14 cellular contexts compared by ENCODE assay signal in genomic region chr14:31942216-31942841, GRCh38.
A peak's percentile ranks its signal among the peaks of the same experiment; 100 is the strongest.
DNase-seq lines count a peak whose midpoint lies in the region; ATAC-seq, FAIRE-seq and TF ChIP-seq lines count a peak whose summit lies in the region.
"Had no signal": no experiment of that assay in that cellular context is flagged by ENCODE, and none has a peak within 500 bp of the region (broad histone marks: within the 10 kb centered on the region; RNA-seq: fewer than 3 reads in every experiment).

No MANE protein-coding gene starts in this region.

- H3K4me1 ChIP-seq in A549 (peaks cover 81% of the 10 kb centered on the region), H1 (replicated peaks in 1 of 4; ENCODE audit: control insufficient read depth in 3 of 4, insufficient read depth in 4 of 4, low read length in 3 of 4) (no peaks in the 10 kb centered on the region; a peak in 1 of 7 replicates)
- H3K4me1 ChIP-seq in CD4-positive, CD25-positive, alpha-beta regulatory T cell (ENCODE audit: control insufficient read depth, insufficient read depth, low read length, poor library complexity, severe bottlenecking), result peaks cover 40% of the 10 kb centered on the region

- no peaks in the 10 kb centered on the region for H4K20me1 ChIP-seq in H1 (replicated peaks in 1 of 2; ENCODE audit: control insufficient read depth in 1 of 2, insufficient read depth in 2 of 2, low read length in 2 of 2)

- DNase-seq in A549 (ENCODE audit: low read depth in 1 of 2, low spot score in 1 of 2) (no peak), H1 (ENCODE audit: low read depth in 1 of 2, low spot score in 2 of 2) (no peak), progenitor cell of endocrine pancreas (ENCODE audit: low spot score, unreplicated experiment) (no peak), DMS79 treated with DMSO at 0.1 percent for 48 hours (lab: John Stamatoyannopoulos, UW) (no peak), GM20000 (ENCODE audit: low spot score) (no peak)
- DNase-seq in CD4-positive, CD25-positive, alpha-beta regulatory T cell, result no peak
- DNase-seq in effector CD4-positive, alpha-beta T cell, result no peak
- DNase-seq: DMS79, EL, GF-D8, H9 had no signal

- peak overlapping the region; percentile 89 to 93 for H3K27ac ChIP-seq in A549
- no peak overlapping the region for H3K27ac ChIP-seq in CD4-positive, CD25-positive, alpha-beta regulatory T cell (ENCODE audit: insufficient read depth, low read length, poor library complexity, severe bottlenecking)
- no peak overlapping the region for H3K27ac ChIP-seq in H1 (ENCODE audit: low read depth, low read length)
- H3K27ac ChIP-seq: KMS-11 had no signal

- H3K27me3 Mint-ChIP-seq in CD4-positive, CD25-positive, alpha-beta regulatory T cell, result no peaks in the 10 kb centered on the region
- H3K27me3 Mint-ChIP-seq in progenitor cell of endocrine pancreas, result peaks cover 7% of the 10 kb centered on the region

- H4K91ac ChIP-seq in H1 (replicated peaks; ENCODE audit: insufficient read length, low read length), result no peak overlapping the region

- no peak for TF ChIP-seq RAD21 in A549 (conservative IDR thresholded peaks at IDR 0.05 in 1 of 2, IDR thresholded peaks at IDR 0.05 in 1 of 2)
- no peak for TF ChIP-seq RAD21 in H1 (IDR thresholded peaks at IDR 0.05 in 1 of 2, conservative IDR thresholded peaks at IDR 0.05 in 1 of 2; ENCODE audit: low read depth in 2 of 2, low read length in 2 of 2)

- H2AFZ ChIP-seq in H1 (ENCODE audit: low read length), result 0 out of 2 replicates have a peak overlapping the region, but pooled peaks have one; percentile 46

- H4K5ac ChIP-seq in H1 (ENCODE audit: insufficient read length, low read depth, low read length), result no peak overlapping the region

- H2AK5ac ChIP-seq in H1 (ENCODE audit: low read depth, low read length), result no peak overlapping the region

- H3K4me2 ChIP-seq in A549 (no peak overlapping the region), H1 (ENCODE audit: insufficient read depth in 1 of 2, low read depth in 2 of 2, low read length in 2 of 2) (no peak overlapping the region)
- H3K4me2 ChIP-seq: KMS-11 had no signal

- no peaks in the 10 kb centered on the region for H3K79me1 ChIP-seq in H1 (ENCODE audit: low read depth, low read length)

- POLR2A ChIA-PET in A549 (lab: Yijun Ruan, JAX) (interaction anchor here (0.6 to 1.6 kb wide), 2 partner anchors 11 to 134 kb away, joined by 6 to 7 read pairs; no protein-coding TSS in a partner anchor), H1 (lab: Charles Lee; ENCODE audit: partially characterized antibody) (interaction anchor here (1.7 kb wide), 1 partner anchor 134 kb away, joined by 3 read pairs; the partner anchor contains the start of gene ARHGAP5)

- TF ChIP-seq EP300 in A549 (IDR thresholded peaks at IDR 0.05) (no peak), H1 (IDR thresholded peaks at IDR 0.05; ENCODE audit: borderline replicate concordance in 1 of 2, low read depth in 2 of 2, low read length in 2 of 2) (no peak)

- H3K14ac ChIP-seq in H1 (ENCODE audit: insufficient read length), result no peak overlapping the region

- no peak overlapping the region for H3K18ac ChIP-seq in H1 (ENCODE audit: extremely low read depth, low read length)

- H2BK5ac ChIP-seq in H1 (ENCODE audit: low read depth, low read length), result no peak overlapping the region

- H3K27ac Mint-ChIP-seq in CD4-positive, CD25-positive, alpha-beta regulatory T cell, result peak overlapping the region in 2 of 3 donors; percentile 60 to 95
- H3K27ac Mint-ChIP-seq in progenitor cell of endocrine pancreas, result peak overlapping the region; percentile 73
- H3K27ac Mint-ChIP-seq: CD14-positive monocyte, H9 had no signal

- CTCF ChIA-PET in A549 (lab: Yijun Ruan, JAX) (interaction anchor here (1.0 to 1.8 kb wide), 2 partner anchors 132 to 313 kb away, joined by 4 read pairs; no protein-coding TSS in a partner anchor), H1 (lab: Charles Lee; ENCODE audit: partially characterized antibody) (interaction anchor here (1.1 to 2.1 kb wide), 3 partner anchors 9 to 20 kb away, joined by 3 to 8 read pairs (median 4); no protein-coding TSS in a partner anchor)

- TF ChIP-seq POLR2A in A549 (IDR thresholded peaks at IDR 0.05; ENCODE audit: low read length), result no peak
- TF ChIP-seq POLR2A in H1 (IDR thresholded peaks at IDR 0.05; ENCODE audit: control extremely low read depth in 1 of 2, low read depth in 2 of 2, low read length in 2 of 2), result no peak

- no peak overlapping the region for H3K4ac ChIP-seq in H1 (replicated peaks; ENCODE audit: insufficient read length, low read depth, low read length)

- H3K56ac ChIP-seq in H1 (replicated peaks; ENCODE audit: insufficient read length, low read depth, low read length), result no peak overlapping the region

- no peaks in the 10 kb centered on the region for H3K79me2 ChIP-seq in H1 (ENCODE audit: control insufficient read depth in 1 of 2, insufficient read depth in 2 of 2, low read length in 2 of 2)

- H3K4me1 Mint-ChIP-seq in CD4-positive, CD25-positive, alpha-beta regulatory T cell, result peaks cover 15 to 51% (median 43%) of the 10 kb centered on the region in 4 donors
- H3K4me1 Mint-ChIP-seq in progenitor cell of endocrine pancreas (ENCODE audit: low read depth), result peaks cover 30% of the 10 kb centered on the region
- H3K4me1 Mint-ChIP-seq: CD14-positive monocyte had no signal

- 77% methylated on average over 9 of the region's 9 CpGs for WGBS in A549 (ENCODE audit: missing lambda C conversion rate)
- WGBS in H1 (ENCODE audit: extremely low coverage in 1 of 2, insufficient coverage in 1 of 2, insufficient read length in 1 of 2, insufficient replicate concordance in 2 of 2, low coverage in 1 of 2, low lambda C conversion rate in 2 of 2, missing lambda C conversion rate in 1 of 2), 2 experiments, result 90% methylated on average over 9 of the region's 9 CpGs; no CpG with 5 or more reads in 1 of the 2 experiments

- ATAC-seq in A549, result no peak
- no peak for ATAC-seq in CD4-positive, CD25-positive, alpha-beta regulatory T cell (ENCODE audit: low read depth in 2 of 2)

- no peak overlapping the region for H3K9ac ChIP-seq in H1 (replicated peaks in 1 of 4; ENCODE audit: extremely low read depth in 1 of 4, low read depth in 3 of 4, low read length in 3 of 4)
- H3K9ac ChIP-seq: KMS-11 had no signal

- H2BK15ac ChIP-seq in H1 (ENCODE audit: low read length), result no peak overlapping the region

- H3K36me3 Mint-ChIP-seq in CD4-positive, CD25-positive, alpha-beta regulatory T cell, result no peaks in the 10 kb centered on the region
- H3K36me3 Mint-ChIP-seq in progenitor cell of endocrine pancreas (ENCODE audit: insufficient read depth), result no peaks in the 10 kb centered on the region
- H3K36me3 Mint-ChIP-seq: CD14-positive monocyte had no signal

- no peaks in the 10 kb centered on the region for H3K23me2 ChIP-seq in H1 (ENCODE audit: low read depth, low read length)

- no peak for TF ChIP-seq CTCF in A549 (IDR thresholded peaks at IDR 0.05)
- no peak for TF ChIP-seq CTCF in H1 (IDR thresholded peaks at IDR 0.05; ENCODE audit: control extremely low read depth in 1 of 3, insufficient read depth in 1 of 3, low read depth in 1 of 3, low read length in 3 of 3)
- TF ChIP-seq CTCF in progenitor cell of endocrine pancreas (IDR thresholded peaks at IDR 0.05; ENCODE audit: unreplicated experiment), result no peak
- no peak for TF ChIP-seq CTCF in GM20000 (IDR thresholded peaks at IDR 0.05; ENCODE audit: extremely low read depth, missing control alignments)

- no peaks in the 10 kb centered on the region for H3K9me3 ChIP-seq in A549
- H3K9me3 ChIP-seq in CD4-positive, CD25-positive, alpha-beta regulatory T cell (ENCODE audit: control insufficient read depth in 2 of 2, low read length in 2 of 2), result no peaks in the 10 kb centered on the region
- H3K9me3 ChIP-seq in H1 (ENCODE audit: insufficient read depth in 2 of 2, low read depth in 1 of 2, low read length in 1 of 2), result no peaks in the 10 kb centered on the region

- H4K8ac ChIP-seq in H1 (ENCODE audit: extremely low read depth, insufficient read depth, low read length), result no peak overlapping the region

- H2BK12ac ChIP-seq in H1 (ENCODE audit: low read depth, low read length), result no peak overlapping the region

- H3K27me3 ChIP-seq in CD4-positive, CD25-positive, alpha-beta regulatory T cell (ENCODE audit: control insufficient read depth, insufficient read depth, low read length), result no peaks in the 10 kb centered on the region
- peaks cover 0 to 1% (median 0%) of the 10 kb centered on the region in 4 experiments; a peak in 1 of 7 replicates for H3K27me3 ChIP-seq in H1 (replicated peaks in 1 of 4; ENCODE audit: control insufficient read depth in 3 of 4, extremely low read depth in 1 of 4, insufficient read depth in 3 of 4, low read length in 3 of 4)

- no peak overlapping the region for H3K4me3 Mint-ChIP-seq in CD4-positive, CD25-positive, alpha-beta regulatory T cell
- H3K4me3 Mint-ChIP-seq in progenitor cell of endocrine pancreas (ENCODE audit: low read depth), result no peak overlapping the region
- H3K4me3 Mint-ChIP-seq: CD14-positive monocyte, H9 had no signal

- H2BK120ac ChIP-seq in H1 (replicated peaks; ENCODE audit: low read depth, low read length), result no peak overlapping the region

- H3K23ac ChIP-seq in H1 (ENCODE audit: insufficient read length), result no peak overlapping the region

- H2BK20ac ChIP-seq in H1 (ENCODE audit: low read length), result no peak overlapping the region

- FAIRE-seq in A549 (lab: Jason Lieb, UNC), result no peak
- FAIRE-seq in H1 (lab: Jason Lieb, UNC), result no peak
- FAIRE-seq: A204.1 had no signal

- H3K4me3 ChIP-seq in A549, result no peak overlapping the region
- H3K4me3 ChIP-seq in CD4-positive, CD25-positive, alpha-beta regulatory T cell (ENCODE audit: low read depth, low read length), result no peak overlapping the region
- H3K4me3 ChIP-seq in H1 (ENCODE audit: extremely low read depth in 1 of 4, insufficient read depth in 2 of 4, low read depth in 3 of 4, low read length in 4 of 4), result no peak overlapping the region

- H3K9me3 Mint-ChIP-seq in CD4-positive, CD25-positive, alpha-beta regulatory T cell, result no peaks in the 10 kb centered on the region
- H3K9me3 Mint-ChIP-seq in progenitor cell of endocrine pancreas (ENCODE audit: low read depth), result no peaks in the 10 kb centered on the region
- H3K9me3 Mint-ChIP-seq: CD14-positive monocyte, H9 had no signal

- H3K36me3 ChIP-seq in CD4-positive, CD25-positive, alpha-beta regulatory T cell (ENCODE audit: control insufficient read depth, insufficient read depth, low read length), result no peaks in the 10 kb centered on the region
- H3K36me3 ChIP-seq in H1 (ENCODE audit: control insufficient read depth in 2 of 4, insufficient read depth in 4 of 4, low read length in 3 of 4), result no peaks in the 10 kb centered on the region

TF ChIP-seq in A549, 52 proteins besides CTCF, POLR2A, EP300 and RAD21 (continues in another document):
- TF ChIP-seq NR3C1 (IDR thresholded peaks at IDR 0.05), result no peak
- TF ChIP-seq HES2 (IDR thresholded peaks at IDR 0.05), result no peak

TF ChIP-seq in H1, 55 proteins besides CTCF, POLR2A, EP300 and RAD21 (continues in another document):
- TF ChIP-seq JUN (IDR thresholded peaks at IDR 0.05; ENCODE audit: low read depth, low read length) (no peak), BACH1 (IDR thresholded peaks at IDR 0.05; ENCODE audit: low read length) (no peak), NRF1 (IDR thresholded peaks at IDR 0.05; ENCODE audit: low read depth, low read length) (no peak), PHF8 (conservative IDR thresholded peaks at IDR 0.05; ENCODE audit: low read depth, low read length) (no peak), TCF12 (IDR thresholded peaks at IDR 0.05; ENCODE audit: low read depth, low read length) (no peak)

Comparison
In these comparisons a context has a peak if more than half of its experiments do, and no peak if none do; other contexts are left out.
1. H3K27ac ChIP-seq: peak in A549 (2 of 2); none in CD4-positive, CD25-positive, alpha-beta regulatory T cell (single experiment) and H1 (single experiment).